Comparison of ENCODE assay signal across 10 cellular contexts in genomic region chr18:49072524-49072934, GRCh38.
A peak's percentile ranks its signal among the peaks of the same experiment; 100 is the strongest.
DNase-seq lines count a peak whose midpoint lies in the region; ATAC-seq and TF ChIP-seq lines count a peak whose summit lies in the region.
"Had no signal": no experiment of that assay in that cellular context is flagged by ENCODE, and none has a peak within 500 bp of the region (broad histone marks: within the 10 kb centered on the region; RNA-seq: fewer than 3 reads in every experiment).

No MANE protein-coding gene starts in this region.

- H3K4me3 ChIP-seq in coronary artery: peak overlapping the region; percentile 47
- H3K4me3 ChIP-seq in lower lobe of right lung: no peak overlapping the region
- H3K4me3 ChIP-seq in aorta (ENCODE audit: low read length in 2 of 2): peak overlapping the region; percentile 26 to 64
- H3K4me3 ChIP-seq: ovary had no signal

- H3K9me3 ChIP-seq in lower lobe of right lung (no peaks in the 10 kb centered on the region), aorta (ENCODE audit: control insufficient read depth, low read length) (no peaks in the 10 kb centered on the region)
- H3K9me3 ChIP-seq: ovary had no signal

- TF ChIP-seq CTCF in coronary artery (IDR thresholded peaks at IDR 0.05): no peak
- TF ChIP-seq CTCF in lower lobe of right lung (IDR thresholded peaks at IDR 0.05): no peak

- peaks cover 14% of the 10 kb centered on the region for H3K4me1 ChIP-seq in lower lobe of right lung
- peaks cover 0 to 3% of the 10 kb centered on the region in 2 donors for H3K4me1 ChIP-seq in aorta (ENCODE audit: control insufficient read depth in 1 of 2, insufficient read depth in 2 of 2, low read length in 2 of 2)

- ATAC-seq in Right ventricle myocardium inferior: peak; percentile 69
- peak; percentile 39 to 66 for ATAC-seq in lower lobe of right lung
- ATAC-seq in aorta (ENCODE audit: low FRiP score): peak; percentile 64
- ATAC-seq in HG03039 (IDR thresholded peaks at IDR 0.05; ENCODE audit: unreplicated experiment): no peak
- ATAC-seq: activated CD8-positive, alpha-beta T cell treated with anti-CD3 and anti-CD28 coated beads for 36 hours had no signal

- H3K27me3 ChIP-seq in lower lobe of right lung (ENCODE audit: low read depth) (no peaks in the 10 kb centered on the region), aorta (ENCODE audit: control insufficient read depth in 1 of 2, insufficient read depth in 2 of 2, low read length in 1 of 2) (no peaks in the 10 kb centered on the region)
- H3K27me3 ChIP-seq: ovary had no signal

- WGBS in aorta, 2 donors: 4 to 6% methylated on average over 7 of the region's 7 CpGs

- no peaks in the 10 kb centered on the region for H3K36me3 ChIP-seq in lower lobe of right lung
- no peaks in the 10 kb centered on the region for H3K36me3 ChIP-seq in aorta (ENCODE audit: control insufficient read depth in 1 of 2, insufficient read depth in 2 of 2, low read length in 1 of 2)
- H3K36me3 ChIP-seq: ovary had no signal

- DNase-seq in Right ventricle myocardium inferior (ENCODE audit: missing footprints): no peak
- DNase-seq in cardiac septum (ENCODE audit: low spot score): no peak
- DNase-seq in coronary artery (ENCODE audit: low spot score): no peak
- no peak for DNase-seq in lower lobe of right lung
- DNase-seq in aorta: no peak
- DNase-seq in UCSD-AML1 (lab: John Stamatoyannopoulos, UW; ENCODE audit: unreplicated experiment): no peak
- no peak for DNase-seq in activated CD8-positive, alpha-beta memory T cell treated with anti-CD3 and anti-CD28 coated beads, Interleukin-2, amount 50 U/mL, for 4 hours
- DNase-seq: activated CD8-positive, alpha-beta T cell treated with anti-CD3 and anti-CD28 coated beads for 36 hours; ovary had no signal

- peak overlapping the region; percentile 19 to 67 for H3K27ac ChIP-seq in coronary artery
- H3K27ac ChIP-seq in lower lobe of right lung: no peak overlapping the region
- peak overlapping the region; percentile 30 to 62 for H3K27ac ChIP-seq in aorta (ENCODE audit: low read depth in 1 of 2, low read length in 2 of 2)

- intact Hi-C loops in Right ventricle myocardium inferior (cut with DNase I) (no loop called here), cardiac septum (cut with DNase I) (no loop called here), lower lobe of right lung (cut with DNase I) (no loop called here), aorta (cut with DNase I) (no loop called here)
